In the genomic region with DNA sequence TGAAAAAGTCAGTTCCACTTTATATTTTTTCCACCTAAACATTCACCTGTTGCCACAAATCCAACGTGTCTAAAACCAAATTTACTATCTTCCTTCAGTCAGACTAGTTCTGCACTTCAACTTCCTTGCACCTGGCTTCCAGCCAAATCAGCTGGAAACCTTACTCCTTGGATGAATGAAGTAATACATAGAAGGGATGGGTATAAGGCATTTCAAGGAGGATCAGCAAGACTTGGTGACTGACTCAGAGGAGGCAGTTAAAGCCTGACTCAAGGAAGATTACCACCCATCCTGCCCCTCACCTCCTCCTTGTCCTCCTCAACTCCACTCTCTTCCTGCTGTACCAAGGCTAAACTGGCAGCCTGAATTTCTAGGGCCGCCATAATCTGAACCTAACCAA, we compare ENCODE assay signal across 9 cellular contexts. TPM values are rescaled to one million over a fixed set of nuclear protein-coding genes. Genes with fewer than 3 reads are reported as not detected.
DNase-seq lines count a peak whose midpoint lies in the region; ATAC-seq and TF ChIP-seq lines count a peak whose summit lies in the region.
"Had no signal": no experiment of that assay in that cellular context is flagged by ENCODE, and none has a peak within 500 bp of the region (broad histone marks: within the 10 kb centered on the region; RNA-seq: fewer than 3 reads in every experiment).

No MANE protein-coding gene starts in this region.

- no peaks in the 10 kb centered on the region for H3K36me3 ChIP-seq in A673 (ENCODE audit: insufficient read depth, low read length, poor library complexity, severe bottlenecking)

- H3K27ac Mint-ChIP-seq in activated CD8-positive, alpha-beta T cell treated with anti-CD3 and anti-CD28 coated beads for 36 hours, result no peak overlapping the region
- H3K27ac Mint-ChIP-seq: stimulated activated naive CD8-positive, alpha-beta T cell treated with anti-CD3 and anti-CD28 coated beads, Interleukin-15, amount 100 ng/mL, for 72 hours had no signal

- ATAC-seq in SK-N-SH treated with all-trans-retinoic acid at 6 μM for 48 hours (peak; percentile 84), GM21381 (IDR thresholded peaks at IDR 0.05; ENCODE audit: unreplicated experiment) (no peak)
- no peak for ATAC-seq in activated CD8-positive, alpha-beta T cell treated with anti-CD3 and anti-CD28 coated beads for 36 hours
- ATAC-seq: stimulated activated naive CD8-positive, alpha-beta T cell treated with anti-CD3 and anti-CD28 coated beads, Interleukin-15, amount 100 ng/mL, for 72 hours had no signal

- peaks cover 5% of the 10 kb centered on the region for H3K4me1 Mint-ChIP-seq in activated CD8-positive, alpha-beta T cell treated with anti-CD3 and anti-CD28 coated beads for 36 hours (ENCODE audit: low read depth)

- intact Hi-C loops in A673 (cut with micrococcal nuclease; ENCODE audit: unreplicated experiment), result no loop called here
- intact Hi-C loops in activated CD8-positive, alpha-beta T cell treated with anti-CD3 and anti-CD28 coated beads for 36 hours (cut with micrococcal nuclease), result no loop called here

- no peak for TF ChIP-seq CTCF in A673 (conservative IDR thresholded peaks at IDR 0.05; ENCODE audit: low read depth, low read length)
- no peak for TF ChIP-seq CTCF in activated CD8-positive, alpha-beta T cell treated with anti-CD3 and anti-CD28 coated beads for 36 hours (IDR thresholded peaks at IDR 0.05)

- no peak overlapping the region for H3K4me3 Mint-ChIP-seq in activated CD8-positive, alpha-beta T cell treated with anti-CD3 and anti-CD28 coated beads for 36 hours
- H3K4me3 Mint-ChIP-seq: stimulated activated naive CD8-positive, alpha-beta T cell treated with anti-CD3 and anti-CD28 coated beads, Interleukin-15, amount 100 ng/mL, for 72 hours had no signal

- peak; percentile 78 for DNase-seq in A673 (ENCODE audit: low spot score)
- DNase-seq in HEK293T (ENCODE audit: extremely low spot score), result peak; percentile 23
- peak; percentile 59 for DNase-seq in hepatic stellate cell (ENCODE audit: low spot score)
- no peak for DNase-seq in activated CD8-positive, alpha-beta T cell treated with anti-CD3 and anti-CD28 coated beads for 36 hours
- DNase-seq in GDM1 (lab: John Stamatoyannopoulos, UW), result no peak
- DNase-seq in inferior parietal cortex (ENCODE audit: extremely low spot score), result no peak
- DNase-seq: stimulated activated naive CD8-positive, alpha-beta T cell treated with anti-CD3 and anti-CD28 coated beads, Interleukin-15, amount 100 ng/mL, for 72 hours had no signal

- POLR2A ChIA-PET in A673 (lab: Charles Lee; ENCODE audit: low non-redundant PET), result no interaction called here
- POLR2A ChIA-PET in HEK293T (lab: Yijun Ruan, JAX), result no interaction called here
- POLR2A ChIA-PET in activated CD8-positive, alpha-beta T cell treated with anti-CD3 and anti-CD28 coated beads for 36 hours (lab: Charles Lee), result no interaction called here

- no peaks in the 10 kb centered on the region for H3K9me3 Mint-ChIP-seq in activated CD8-positive, alpha-beta T cell treated with anti-CD3 and anti-CD28 coated beads for 36 hours
- H3K9me3 Mint-ChIP-seq: stimulated activated naive CD8-positive, alpha-beta T cell treated with anti-CD3 and anti-CD28 coated beads, Interleukin-15, amount 100 ng/mL, for 72 hours had no signal

- no peaks in the 10 kb centered on the region for H3K9me3 ChIP-seq in A673 (ENCODE audit: low read depth, low read length, poor library complexity, severe bottlenecking)

- H3K27ac ChIP-seq in A673 (ENCODE audit: low read depth, low read length, poor library complexity, severe bottlenecking), result no peak overlapping the region

- H3K36me3 Mint-ChIP-seq in activated CD8-positive, alpha-beta T cell treated with anti-CD3 and anti-CD28 coated beads for 36 hours (ENCODE audit: low read depth), result no peaks in the 10 kb centered on the region

- no TSS peak for BruUV-seq in A673 (replicated peaks; lab: Mats Ljungman, UMichigan)

- H3K27me3 Mint-ChIP-seq in activated CD8-positive, alpha-beta T cell treated with anti-CD3 and anti-CD28 coated beads for 36 hours, result peaks cover 4% of the 10 kb centered on the region
- H3K27me3 Mint-ChIP-seq: stimulated activated naive CD8-positive, alpha-beta T cell treated with anti-CD3 and anti-CD28 coated beads, Interleukin-15, amount 100 ng/mL, for 72 hours had no signal

- peaks cover 5% of the 10 kb centered on the region for H3K4me1 ChIP-seq in A673 (ENCODE audit: insufficient read depth, low read length, poor library complexity, severe bottlenecking)

- H3K4me3 ChIP-seq in A673 (ENCODE audit: low read depth, low read length, poor library complexity, severe bottlenecking), result no peak overlapping the region

- no peaks in the 10 kb centered on the region for H3K27me3 ChIP-seq in A673 (replicated peaks; ENCODE audit: insufficient read depth, low read depth, low read length, poor library complexity)

- CTCF ChIA-PET in A673 (lab: Charles Lee), result interaction anchor here (0.6 kb wide), 1 partner anchor 19 kb away, joined by 3 read pairs; no protein-coding TSS in a partner anchor
- CTCF ChIA-PET in HEK293T (lab: Yijun Ruan, JAX), result no interaction called here
- CTCF ChIA-PET in activated CD8-positive, alpha-beta T cell treated with anti-CD3 and anti-CD28 coated beads for 36 hours (lab: Charles Lee), result no interaction called here

TF ChIP-seq in HEK293T, 16 proteins besides CTCF, POLR2A, EP300 and RAD21:
- TF ChIP-seq LEF1 (IDR thresholded peaks at IDR 0.05; ENCODE audit: borderline replicate concordance) (no peak), FOXK2 (IDR thresholded peaks at IDR 0.05) (no peak), ARNT (IDR thresholded peaks at IDR 0.05) (no peak), TARDBP (IDR thresholded peaks at IDR 0.05) (no peak), ZNF384 (IDR thresholded peaks at IDR 0.05) (no peak), SP1 (IDR thresholded peaks at IDR 0.05) (no peak), BHLHE40 (IDR thresholded peaks at IDR 0.05; ENCODE audit: borderline replicate concordance) (no peak), FOXM1 (IDR thresholded peaks at IDR 0.05; ENCODE audit: borderline replicate concordance) (no peak), ELF4 (IDR thresholded peaks at IDR 0.05) (no peak), HDGF (IDR thresholded peaks at IDR 0.05; ENCODE audit: borderline replicate concordance) (no peak), NFRKB (IDR thresholded peaks at IDR 0.05) (no peak), FOXA1 (IDR thresholded peaks at IDR 0.05) (no peak), SUZ12 (IDR thresholded peaks at IDR 0.05) (no peak)
- TF ChIP-seq, protein P1, sequence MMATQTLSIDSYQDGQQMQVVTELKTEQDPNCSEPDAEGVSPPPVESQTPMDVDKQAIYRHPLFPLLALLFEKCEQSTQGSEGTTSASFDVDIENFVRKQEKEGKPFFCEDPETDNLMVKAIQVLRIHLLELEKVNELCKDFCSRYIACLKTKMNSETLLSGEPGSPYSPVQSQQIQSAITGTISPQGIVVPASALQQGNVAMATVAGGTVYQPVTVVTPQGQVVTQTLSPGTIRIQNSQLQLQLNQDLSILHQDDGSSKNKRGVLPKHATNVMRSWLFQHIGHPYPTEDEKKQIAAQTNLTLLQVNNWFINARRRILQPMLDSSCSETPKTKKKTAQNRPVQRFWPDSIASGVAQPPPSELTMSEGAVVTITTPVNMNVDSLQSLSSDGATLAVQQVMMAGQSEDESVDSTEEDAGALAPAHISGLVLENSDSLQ (IDR thresholded peaks at IDR 0.05), result no peak

TF ChIP-seq in SK-N-SH treated with all-trans-retinoic acid at 6 μM for 48 hours, 23 proteins besides CTCF, POLR2A, EP300 and RAD21 (continues in another document):
- no peak for TF ChIP-seq TOX (CRISPR knock-in tag; IDR thresholded peaks at IDR 0.05; ENCODE audit: borderline replicate concordance)
- TF ChIP-seq, protein P2, sequence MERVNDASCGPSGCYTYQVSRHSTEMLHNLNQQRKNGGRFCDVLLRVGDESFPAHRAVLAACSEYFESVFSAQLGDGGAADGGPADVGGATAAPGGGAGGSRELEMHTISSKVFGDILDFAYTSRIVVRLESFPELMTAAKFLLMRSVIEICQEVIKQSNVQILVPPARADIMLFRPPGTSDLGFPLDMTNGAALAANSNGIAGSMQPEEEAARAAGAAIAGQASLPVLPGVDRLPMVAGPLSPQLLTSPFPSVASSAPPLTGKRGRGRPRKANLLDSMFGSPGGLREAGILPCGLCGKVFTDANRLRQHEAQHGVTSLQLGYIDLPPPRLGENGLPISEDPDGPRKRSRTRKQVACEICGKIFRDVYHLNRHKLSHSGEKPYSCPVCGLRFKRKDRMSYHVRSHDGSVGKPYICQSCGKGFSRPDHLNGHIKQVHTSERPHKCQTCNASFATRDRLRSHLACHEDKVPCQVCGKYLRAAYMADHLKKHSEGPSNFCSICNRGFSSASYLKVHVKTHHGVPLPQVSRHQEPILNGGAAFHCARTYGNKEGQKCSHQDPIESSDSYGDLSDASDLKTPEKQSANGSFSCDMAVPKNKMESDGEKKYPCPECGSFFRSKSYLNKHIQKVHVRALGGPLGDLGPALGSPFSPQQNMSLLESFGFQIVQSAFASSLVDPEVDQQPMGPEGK (CRISPR knock-in tag; IDR thresholded peaks at IDR 0.05; ENCODE audit: borderline replicate concordance), result no peak
- TF ChIP-seq ESRRG (CRISPR knock-in tag; IDR thresholded peaks at IDR 0.05), result no peak
- TF ChIP-seq ZFP3 (CRISPR knock-in tag; IDR thresholded peaks at IDR 0.05), result no peak
- TF ChIP-seq ARNTL (CRISPR knock-in tag; IDR thresholded peaks at IDR 0.05; ENCODE audit: borderline replicate concordance, low read depth), result no peak
- no peak for TF ChIP-seq RARB (CRISPR knock-in tag; IDR thresholded peaks at IDR 0.05)
- no peak for TF ChIP-seq ZNF8 (CRISPR knock-in tag; IDR thresholded peaks at IDR 0.05)

RNA-seq across cellular contexts. Expression of a gene that starts 37.1 kb away (rescaled TPM):
- total RNA-seq in A673 (2021), result 49.6 and 62.4 TPM in 2 replicates
- total RNA-seq in activated CD8-positive, alpha-beta T cell treated with anti-CD3 and anti-CD28 coated beads for 36 hours, result 10 to 100 TPM; 31.6 to 36.8 TPM

RNA-seq across cellular contexts. Expression of a gene that starts 37.3 kb away (rescaled TPM):
- total RNA-seq in A673 (2021), result 1.1 and 3.2 TPM in 2 replicates
- 1 to 10 TPM; 1.5 to 1.7 TPM for total RNA-seq in activated CD8-positive, alpha-beta T cell treated with anti-CD3 and anti-CD28 coated beads for 36 hours

Comparison
In these comparisons a context has a peak if more than half of its experiments do, and no peak if none do; other contexts are left out.
1. DNase-seq: peak in A673 (single experiment), HEK293T (single experiment) and hepatic stellate cell (single experiment); none in activated CD8-positive, alpha-beta T cell treated with anti-CD3 and anti-CD28 coated beads for 36 hours (single experiment), GDM1 (single experiment) and inferior parietal cortex (single experiment).